13 cellular contexts compared by ENCODE assay signal in genomic region chr20:57223648-57224489, GRCh38. TPM values are rescaled to one million over a fixed set of nuclear protein-coding genes. Genes with fewer than 3 reads are reported as not detected.
DNase-seq lines count a peak whose midpoint lies in the region; ATAC-seq and TF ChIP-seq lines count a peak whose summit lies in the region.
"Had no signal": no experiment of that assay in that cellular context is flagged by ENCODE, and none has a peak within 500 bp of the region (broad histone marks: within the 10 kb centered on the region; RNA-seq: fewer than 3 reads in every experiment).

No MANE protein-coding gene starts in this region.

- H3K4me3 Mint-ChIP-seq in mesothelial cell of epicardium, result no peak overlapping the region
- no peak overlapping the region for H3K4me3 Mint-ChIP-seq in naive thymus-derived CD4-positive, alpha-beta T cell
- H3K4me3 Mint-ChIP-seq: GM23338 had no signal

- POLR2A ChIA-PET in naive thymus-derived CD4-positive, alpha-beta T cell (lab: Charles Lee), result no interaction called here

- H3K27ac ChIP-seq in caudate nucleus (ENCODE audit: low read depth, low read length), result peak overlapping the region; percentile 26
- H3K27ac ChIP-seq in naive thymus-derived CD4-positive, alpha-beta T cell (ENCODE audit: low read depth, low read length), result no peak overlapping the region
- H3K27ac ChIP-seq: ascending aorta had no signal

- no peak overlapping the region for H3K4me3 ChIP-seq in naive thymus-derived CD4-positive, alpha-beta T cell (ENCODE audit: low read length)
- H3K4me3 ChIP-seq: ascending aorta, GM23338 had no signal

- H3K9me3 Mint-ChIP-seq in mesothelial cell of epicardium, result no peaks in the 10 kb centered on the region
- no peaks in the 10 kb centered on the region for H3K9me3 Mint-ChIP-seq in naive thymus-derived CD4-positive, alpha-beta T cell
- H3K9me3 Mint-ChIP-seq: GM23338 had no signal

- intact Hi-C loops in naive thymus-derived CD4-positive, alpha-beta T cell (cut with micrococcal nuclease), result no loop called here

- H3K36me3 ChIP-seq in naive thymus-derived CD4-positive, alpha-beta T cell (ENCODE audit: control insufficient read depth in 2 of 3, insufficient read depth in 3 of 3, low read length in 3 of 3), result no peaks in the 10 kb centered on the region
- H3K36me3 ChIP-seq: ascending aorta had no signal

- peaks cover 16% of the 10 kb centered on the region for H3K4me1 Mint-ChIP-seq in mesothelial cell of epicardium
- no peaks in the 10 kb centered on the region for H3K4me1 Mint-ChIP-seq in naive thymus-derived CD4-positive, alpha-beta T cell
- H3K4me1 Mint-ChIP-seq: GM23338 had no signal

- no peak for ATAC-seq in naive thymus-derived CD4-positive, alpha-beta T cell

- no peak for TF ChIP-seq CTCF in mesothelial cell of epicardium (IDR thresholded peaks at IDR 0.05; ENCODE audit: unreplicated experiment)
- TF ChIP-seq CTCF in GM20000 (IDR thresholded peaks at IDR 0.05; ENCODE audit: extremely low read depth, missing control alignments), result no peak

- H3K27ac Mint-ChIP-seq in mesothelial cell of epicardium, result peak overlapping the region; percentile 82
- no peak overlapping the region for H3K27ac Mint-ChIP-seq in naive thymus-derived CD4-positive, alpha-beta T cell
- H3K27ac Mint-ChIP-seq: GM23338 had no signal

- CTCF ChIA-PET in naive thymus-derived CD4-positive, alpha-beta T cell (lab: Charles Lee), result interaction anchor here (0.6 kb wide), 1 partner anchor 848 kb away, joined by 4 read pairs; no protein-coding TSS in a partner anchor

- peaks cover 8% of the 10 kb centered on the region for H3K36me3 Mint-ChIP-seq in mesothelial cell of epicardium
- no peaks in the 10 kb centered on the region for H3K36me3 Mint-ChIP-seq in naive thymus-derived CD4-positive, alpha-beta T cell

- no peaks in the 10 kb centered on the region for H3K9me3 ChIP-seq in naive thymus-derived CD4-positive, alpha-beta T cell (ENCODE audit: control insufficient read depth in 2 of 3, low read length in 3 of 3)
- H3K9me3 ChIP-seq: ascending aorta had no signal

- H3K27me3 Mint-ChIP-seq in mesothelial cell of epicardium (ENCODE audit: low read depth), result no peaks in the 10 kb centered on the region
- peaks cover 0 to 25% (median 6%) of the 10 kb centered on the region in 5 donors for H3K27me3 Mint-ChIP-seq in naive thymus-derived CD4-positive, alpha-beta T cell

- no peaks in the 10 kb centered on the region for H3K27me3 ChIP-seq in naive thymus-derived CD4-positive, alpha-beta T cell (ENCODE audit: control insufficient read depth in 2 of 2, insufficient read depth in 2 of 2, low read length in 2 of 2)
- H3K27me3 ChIP-seq: ascending aorta had no signal

- no peaks in the 10 kb centered on the region for H3K4me1 ChIP-seq in naive thymus-derived CD4-positive, alpha-beta T cell (ENCODE audit: control insufficient read depth in 2 of 2, insufficient read depth in 2 of 2, low read length in 2 of 2)
- H3K4me1 ChIP-seq: ascending aorta had no signal

- DNase-seq in AG08395 (ENCODE audit: low spot score) (peak; percentile 86), HuH-7.5 (ENCODE audit: low spot score) (peak; percentile 88), caudate nucleus (lab: John Stamatoyannopoulos, UW) (peak in 3 of 61 donors; percentile 30 to 44 (median 31)), mesothelial cell of epicardium (ENCODE audit: low spot score in 2 of 2, unreplicated experiment in 2 of 2) (no peak), GM20000 (ENCODE audit: low spot score) (no peak), NCI-H146 treated with DMSO at 0.1 percent for 48 hours (lab: John Stamatoyannopoulos, UW; ENCODE audit: unreplicated experiment) (no peak), D341Med (ENCODE audit: low spot score) (no peak)
- no peak for DNase-seq in naive thymus-derived CD4-positive, alpha-beta T cell
- DNase-seq: NCI-H1092 had no signal

RNA-seq across cellular contexts. Expression of gene BMP7, which starts 42.6 kb away (rescaled TPM):
- total RNA-seq in mesothelial cell of epicardium, result 22.2 to 23.8 TPM (median 23.0 TPM) in 3 replicates
- total RNA-seq in naive thymus-derived CD4-positive, alpha-beta T cell, result not detected
- not detected for polyA plus RNA-seq in naive thymus-derived CD4-positive, alpha-beta T cell
- total RNA-seq: ascending aorta, endothelial cell of umbilical vein had no signal
- polyA plus RNA-seq: AG04450, endothelial cell of umbilical vein had no signal

Comparison
In these comparisons a context has a peak if more than half of its experiments do, and no peak if none do; other contexts are left out.
1. DNase-seq: peak in AG08395 (single experiment) and HuH-7.5 (single experiment); none in mesothelial cell of epicardium (0 of 2), naive thymus-derived CD4-positive, alpha-beta T cell (0 of 9), GM20000 (single experiment), NCI-H146 treated with DMSO at 0.1 percent for 48 hours (single experiment) and D341Med (single experiment).
2. RNA of gene BMP7, which starts 42.6 kb away (total RNA-seq): 22.2 to 23.8 TPM in mesothelial cell of epicardium; not detected in naive thymus-derived CD4-positive, alpha-beta T cell; every median in the first group is over 10 times any median in the second.